In the genomic region with DNA sequence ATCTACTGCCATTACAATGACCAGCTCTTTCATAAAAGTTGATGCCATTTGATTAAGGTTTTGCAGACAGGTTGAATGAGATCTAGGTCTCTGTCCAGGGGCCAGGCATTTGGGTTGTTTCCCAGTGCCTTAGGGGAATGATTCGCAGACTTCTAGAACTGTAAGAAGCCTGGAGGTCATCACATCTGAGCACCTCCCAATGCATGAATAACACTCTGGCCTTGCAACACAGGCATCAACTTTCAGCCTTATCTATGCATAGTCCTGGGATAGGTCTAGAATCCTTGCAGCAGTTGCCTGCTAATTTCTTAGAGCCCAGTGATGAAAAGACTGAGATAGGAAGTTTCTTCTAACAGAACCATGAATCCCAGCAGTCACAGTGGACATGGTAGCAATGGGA, we compare ENCODE assay signal across 27 cellular contexts. TPM values are rescaled to one million over a fixed set of nuclear protein-coding genes. Genes with fewer than 3 reads are reported as not detected.
DNase-seq lines count a peak whose midpoint lies in the region; ATAC-seq, FAIRE-seq and TF ChIP-seq lines count a peak whose summit lies in the region.
"Had no signal": no experiment of that assay in that cellular context is flagged by ENCODE, and none has a peak within 500 bp of the region (broad histone marks: within the 10 kb centered on the region; RNA-seq: fewer than 3 reads in every experiment).

No MANE protein-coding gene starts in this region.

- peaks cover 2% of the 10 kb centered on the region for H3K27me3 ChIP-seq in mammary epithelial cell (ENCODE audit: insufficient read depth, low read length)
- H3K27me3 ChIP-seq in bronchial epithelial cell (ENCODE audit: control insufficient read depth, insufficient read depth, low read length) = peaks cover 3% of the 10 kb centered on the region
- no peaks in the 10 kb centered on the region for H3K27me3 ChIP-seq in hepatocyte
- H3K27me3 ChIP-seq in SK-N-SH (ENCODE audit: insufficient read depth) = no peaks in the 10 kb centered on the region
- H3K27me3 ChIP-seq: BLaER1 treated with 17β-estradiol and CSF1 and Interleukin-3, amounts not matched to agents 10 nM and 100 nM had no signal

- CTCF ChIA-PET in mammary epithelial cell (lab: Charles Lee; ENCODE audit: low non-redundant PET) (no interaction called here), MCF 10A (lab: Yijun Ruan, JAX) (interaction anchor here (0.6 kb wide), 1 partner anchor 42 kb away, joined by 3 read pairs; no protein-coding TSS in a partner anchor), SK-N-SH (lab: Yijun Ruan, JAX) (no interaction called here)

- H3K9ac ChIP-seq in mammary epithelial cell (ENCODE audit: insufficient read depth, low read length) (no peak overlapping the region), SK-N-SH (no peak overlapping the region)
- H3K9ac ChIP-seq: BLaER1 treated with 17β-estradiol and CSF1 and Interleukin-3, amounts not matched to agents 10 nM and 100 nM had no signal

- no TSS peak for BruUV-seq in mammary epithelial cell (replicated peaks; lab: Mats Ljungman, UMichigan)
- no TSS peak for BruUV-seq in MCF 10A (replicated peaks; lab: Mats Ljungman, UMichigan)

- ATAC-seq in omental fat pad (ENCODE audit: low FRiP score) (peak; percentile 66), HG03571 (IDR thresholded peaks at IDR 0.05; ENCODE audit: unreplicated experiment) (no peak)
- ATAC-seq: A549; CD8-positive, alpha-beta T cell; GM12878 had no signal

- no peak for TF ChIP-seq EP300 in SK-N-SH (IDR thresholded peaks at IDR 0.05; ENCODE audit: borderline replicate concordance in 1 of 2, low read depth in 1 of 2, low read length in 1 of 2)

- dilution Hi-C loops in mammary epithelial cell (cut with HindIII; ENCODE audit: low sequenced_read_pairs) = no loop called here

- H3K9me3 Mint-ChIP-seq in MCF 10A (ENCODE audit: unreplicated experiment) = no peaks in the 10 kb centered on the region
- H3K9me3 Mint-ChIP-seq: CD4-positive, alpha-beta T cell; CD8-positive, alpha-beta T cell had no signal

- no peaks in the 10 kb centered on the region for H3F3A ChIP-seq in SK-N-SH (replicated peaks; ENCODE audit: insufficient read depth)

- TF ChIP-seq RAD21 in SK-N-SH (IDR thresholded peaks at IDR 0.05; ENCODE audit: low read length) = no peak

- H3K9me3 ChIP-seq in mammary epithelial cell (replicated peaks; ENCODE audit: insufficient read depth, low read length) (no peaks in the 10 kb centered on the region), hepatocyte (ENCODE audit: low read depth) (no peaks in the 10 kb centered on the region), SK-N-SH (no peaks in the 10 kb centered on the region)
- H3K9me3 ChIP-seq: A549; BLaER1 treated with 17β-estradiol and CSF1 and Interleukin-3, amounts not matched to agents 10 nM and 100 nM had no signal

- H3K27ac ChIP-seq in mammary epithelial cell (ENCODE audit: insufficient read depth, low read depth, low read length) = no peak overlapping the region
- H3K27ac ChIP-seq in hepatocyte = no peak overlapping the region
- H3K27ac ChIP-seq in SK-N-SH (ENCODE audit: low read depth in 2 of 2, low read length in 1 of 2) = no peak overlapping the region
- H3K27ac ChIP-seq: 22Rv1; A549; BLaER1 treated with 17β-estradiol and CSF1 and Interleukin-3, amounts not matched to agents 10 nM and 100 nM; C4-2B had no signal

- FAIRE-seq in bronchial epithelial cell (lab: Jason Lieb, UNC) = peak; percentile 40
- FAIRE-seq: A549, GM12878, GM12892, GM18507 had no signal

- in situ Hi-C loops in mammary epithelial cell (cut with MboI; ENCODE audit: low sequenced_read_pairs in 2 of 2) = no loop called here

- H4K20me1 ChIP-seq in mammary epithelial cell (ENCODE audit: insufficient read depth, low read length) (no peaks in the 10 kb centered on the region), hepatocyte (ENCODE audit: insufficient read depth, poor library complexity, severe bottlenecking) (no peaks in the 10 kb centered on the region), SK-N-SH (ENCODE audit: insufficient read depth) (no peaks in the 10 kb centered on the region)
- H4K20me1 ChIP-seq: BLaER1 treated with 17β-estradiol and CSF1 and Interleukin-3, amounts not matched to agents 10 nM and 100 nM had no signal

- POLR2A ChIA-PET in MCF 10A (lab: Yijun Ruan, JAX) (no interaction called here), SK-N-SH (lab: Yijun Ruan, JAX) (no interaction called here)

- H3K4me3 ChIP-seq in mammary epithelial cell (replicated peaks in 1 of 3; ENCODE audit: insufficient read depth in 1 of 3, low read depth in 2 of 3, low read length in 3 of 3) (no peak overlapping the region), bronchial epithelial cell (ENCODE audit: low read depth, low read length) (no peak overlapping the region), hepatocyte (no peak overlapping the region), SK-N-SH (ENCODE audit: low read depth in 2 of 2, low read length in 1 of 2) (no peak overlapping the region)
- H3K4me3 ChIP-seq: A549; BLaER1 treated with 17β-estradiol and CSF1 and Interleukin-3, amounts not matched to agents 10 nM and 100 nM; GM12878 had no signal

- H2AFZ ChIP-seq in mammary epithelial cell (ENCODE audit: low read depth, low read length) (no peak overlapping the region), hepatocyte (no peak overlapping the region), SK-N-SH (ENCODE audit: low read depth) (no peak overlapping the region)

- intact Hi-C loops in mammary epithelial cell (cut with micrococcal nuclease) (no loop called here), MCF 10A (cut with micrococcal nuclease) (no loop called here)

- no peak overlapping the region for H3K4me3 Mint-ChIP-seq in MCF 10A (ENCODE audit: unreplicated experiment)
- H3K4me3 Mint-ChIP-seq: B cell; CD4-positive, alpha-beta T cell; CD8-positive, alpha-beta T cell had no signal

- H3K27ac Mint-ChIP-seq in MCF 10A (ENCODE audit: low read depth, unreplicated experiment) = no peak overlapping the region
- H3K27ac Mint-ChIP-seq: B cell; CD4-positive, alpha-beta T cell; CD8-positive, alpha-beta T cell had no signal

- DNase-seq in mammary epithelial cell (peak; percentile 24), MCF 10A (ENCODE audit: unreplicated experiment) (no peak), bronchial epithelial cell (ENCODE audit: low read depth) (peak; percentile 51), hepatocyte (ENCODE audit: low spot score) (peak; percentile 18), omental fat pad (ENCODE audit: low spot score) (no peak), SK-N-SH (no peak), COLO829 (ENCODE audit: low spot score) (no peak)
- DNase-seq: AML-193; CD4-positive, alpha-beta T cell; CD8-positive, alpha-beta T cell; DMS 273 treated with DMSO at 0.1 percent for 48 hours; DMS153; DMS53; DMS79; DND-41; EL; GDM1 had no signal

- 79% methylated on average over 1 of the region's 1 CpG for WGBS in mammary epithelial cell (ENCODE audit: low coverage, missing lambda C conversion rate)
- 64% methylated on average over 1 of the region's 1 CpG for WGBS in hepatocyte (ENCODE audit: low lambda C conversion rate, missing lambda C conversion rate)
- 0% methylated on average over 1 of the region's 1 CpG for WGBS in SK-N-SH (ENCODE audit: low lambda C conversion rate)

- H3K36me3 Mint-ChIP-seq in MCF 10A (ENCODE audit: insufficient read depth, unreplicated experiment) = no peaks in the 10 kb centered on the region
- H3K36me3 Mint-ChIP-seq: CD8-positive, alpha-beta T cell had no signal

- H3K4me1 ChIP-seq in mammary epithelial cell (ENCODE audit: insufficient read depth, low read length) = no peaks in the 10 kb centered on the region
- no peaks in the 10 kb centered on the region for H3K4me1 ChIP-seq in hepatocyte (ENCODE audit: insufficient read depth)
- no peaks in the 10 kb centered on the region for H3K4me1 ChIP-seq in SK-N-SH (ENCODE audit: control insufficient read depth in 1 of 2, insufficient read depth in 2 of 2, low read depth in 1 of 2, low read length in 1 of 2)
- H3K4me1 ChIP-seq: A549 had no signal

- H3K4me2 ChIP-seq in mammary epithelial cell (ENCODE audit: insufficient read depth, low read depth, low read length) (no peak overlapping the region), hepatocyte (no peak overlapping the region), SK-N-SH (no peak overlapping the region)
- H3K4me2 ChIP-seq: A549; BLaER1 treated with 17β-estradiol and CSF1 and Interleukin-3, amounts not matched to agents 10 nM and 100 nM had no signal

- no peak for TF ChIP-seq CTCF in mammary epithelial cell (conservative IDR thresholded peaks at IDR 0.05 in 1 of 2, IDR thresholded peaks at IDR 0.05 in 1 of 2; ENCODE audit: extremely low read depth in 1 of 2, insufficient read depth in 1 of 2, low read depth in 1 of 2, low read length in 2 of 2)
- no peak for TF ChIP-seq CTCF in MCF 10A (IDR thresholded peaks at IDR 0.05; ENCODE audit: unreplicated experiment)
- no peak for TF ChIP-seq CTCF in bronchial epithelial cell (IDR thresholded peaks at IDR 0.05; ENCODE audit: insufficient read depth, low read length, severe bottlenecking)
- no peak for TF ChIP-seq CTCF in hepatocyte (IDR thresholded peaks at IDR 0.05; ENCODE audit: poor library complexity)
- no peak for TF ChIP-seq CTCF in omental fat pad (IDR thresholded peaks at IDR 0.05)
- no peak for TF ChIP-seq CTCF in SK-N-SH (IDR thresholded peaks at IDR 0.05)

- no peaks in the 10 kb centered on the region for H3K36me3 ChIP-seq in mammary epithelial cell (ENCODE audit: insufficient read depth, low read length)
- no peaks in the 10 kb centered on the region for H3K36me3 ChIP-seq in bronchial epithelial cell (ENCODE audit: control insufficient read depth, insufficient read depth, low read length)
- H3K36me3 ChIP-seq in hepatocyte (replicated peaks; ENCODE audit: insufficient read depth, low read depth) = no peaks in the 10 kb centered on the region
- H3K36me3 ChIP-seq in SK-N-SH (replicated peaks in 1 of 2; ENCODE audit: control insufficient read depth in 1 of 2, insufficient read depth in 2 of 2, low read length in 1 of 2) = no peaks in the 10 kb centered on the region
- H3K36me3 ChIP-seq: BLaER1 treated with 17β-estradiol and CSF1 and Interleukin-3, amounts not matched to agents 10 nM and 100 nM had no signal

- H3K79me2 ChIP-seq in mammary epithelial cell (ENCODE audit: insufficient read depth, low read length) (no peaks in the 10 kb centered on the region), hepatocyte (no peaks in the 10 kb centered on the region), SK-N-SH (ENCODE audit: insufficient read depth) (no peaks in the 10 kb centered on the region)

- H3K9me2 ChIP-seq in hepatocyte (replicated peaks; ENCODE audit: insufficient read depth) (no peaks in the 10 kb centered on the region), SK-N-SH (no peaks in the 10 kb centered on the region)

- peaks cover 28% of the 10 kb centered on the region for H3K27me3 Mint-ChIP-seq in MCF 10A (ENCODE audit: insufficient read depth, unreplicated experiment)

- no peaks in the 10 kb centered on the region for H3K4me1 Mint-ChIP-seq in MCF 10A (ENCODE audit: insufficient read depth, unreplicated experiment)
- H3K4me1 Mint-ChIP-seq: B cell had no signal

RNA-seq across cellular contexts. Expression of a gene that starts 44.8 kb away (rescaled TPM):
- 1 to 10 TPM in 1 of 2 donors, under 1 TPM in 1; 0.64 to 3.3 TPM for total RNA-seq in mammary epithelial cell
- polyA plus RNA-seq in mammary epithelial cell = 0.12 TPM
- 0.10 TPM for polyA minus RNA-seq in mammary epithelial cell
- not detected in 2 replicates for total RNA-seq in MCF 10A (2022)
- under 0.01 and 0.13 TPM in 2 replicates for total RNA-seq in bronchial epithelial cell
- 2.4 and 2.7 TPM in 2 replicates for total RNA-seq in hepatocyte
- 1.1 and 1.4 TPM in 2 replicates for polyA plus RNA-seq in hepatocyte
- total RNA-seq in omental fat pad = 10 to 100 TPM in 2 of 4 donors, 1 to 10 TPM in 2; 6.9 to 11.7 (median 9.5) TPM
- not detected in 2 replicates for polyA plus RNA-seq in SK-N-SH (2012; rRNA removed)
- polyA plus RNA-seq in SK-N-SH (2012; cell fraction: cytosol; rRNA removed) = not detected in 2 replicates
- polyA plus RNA-seq in SK-N-SH (2012; cell fraction: nucleus; rRNA removed) = not detected in 2 replicates
- total RNA-seq: B cell; CD8-positive, alpha-beta T cell; Daoy; GM12878 had no signal
- polyA plus RNA-seq: A549 had no signal

Comparison
In these comparisons a context has a peak if more than half of its experiments do, and no peak if none do; other contexts are left out.
1. DNase-seq: peak in mammary epithelial cell (single experiment), bronchial epithelial cell (single experiment) and hepatocyte (single experiment); none in MCF 10A (single experiment), omental fat pad (single experiment), SK-N-SH (single experiment) and COLO829 (single experiment).